Comparison of ENCODE assay signal across 1 cellular context in genomic region chr2:169480079-169480465, GRCh38.
TF ChIP-seq lines count a peak whose summit lies in the region.

No MANE protein-coding gene starts in this region.

TF ChIP-seq in HepG2, 621 proteins besides CTCF, POLR2A, EP300 and RAD21 (continued from another document):
- 0 out of 2 replicates have a peak, but pooled peaks have one; percentile 6 for TF ChIP-seq ZBTB37 (CRISPR knock-in tag; IDR thresholded peaks at IDR 0.05)
- TF ChIP-seq CENPX (CRISPR knock-in tag; IDR thresholded peaks at IDR 0.05): no peak
